Comparison of ENCODE assay signal across 1 cellular context in genomic region chr1:224193319-224193966, GRCh38.
TF ChIP-seq lines count a peak whose summit lies in the region.

No MANE protein-coding gene starts in this region.

TF ChIP-seq in HepG2, 621 proteins besides CTCF, POLR2A, EP300 and RAD21:
- TF ChIP-seq SNAPC5 (CRISPR knock-in tag; IDR thresholded peaks at IDR 0.05; ENCODE audit: borderline replicate concordance) = no peak
- peak; percentile 71 for TF ChIP-seq ZNF121 (CRISPR knock-in tag; IDR thresholded peaks at IDR 0.05)
